Comparison of ENCODE assay signal across 29 cellular contexts in the genomic region with DNA sequence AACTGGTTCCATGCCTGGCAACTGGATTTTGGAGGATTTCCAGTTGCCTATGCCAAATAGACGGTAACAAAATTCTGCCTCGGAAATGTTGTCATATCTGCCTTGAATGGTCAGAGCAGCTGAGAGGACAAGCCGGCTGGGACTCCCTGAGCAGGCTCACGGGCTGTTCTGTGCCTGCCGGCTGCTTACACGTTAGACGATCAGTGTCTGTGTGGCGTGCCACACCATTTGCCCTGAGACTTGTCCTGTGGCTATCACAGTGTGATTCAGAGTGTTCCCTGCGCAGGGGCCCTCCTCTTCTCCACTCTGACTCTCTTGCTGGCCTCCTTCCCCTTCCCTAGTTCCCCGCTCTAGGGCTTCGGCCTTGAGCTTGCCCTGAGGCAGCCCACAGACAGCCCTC. TPM values are rescaled to one million over a fixed set of nuclear protein-coding genes. Genes with fewer than 3 reads are reported as not detected.
"Had no signal": no experiment of that assay in that cellular context is flagged by ENCODE, and none has a peak within 500 bp of the region (broad histone marks: within the 10 kb centered on the region; RNA-seq: fewer than 3 reads in every experiment).

No MANE protein-coding gene starts in this region.

- ATAC-seq: HepG2, Panc1, PC-3 had no signal

- DNase-seq: IMR-90; Karpas-422; KG1; MV-4-11; NCI-H1048; NCI-H1105; NCI-H1417 treated with DMSO at 0.1 percent for 48 hours; NCI-H146; NCI-H1694 treated with DMSO at 0.1 percent for 48 hours; NCI-H1930; NCI-H2081; NCI-H2107; NCI-H2227 treated with DMSO at 0.1 percent for 48 hours; NCI-H524; NCI-H526 treated with DMSO at 0.1 percent for 48 hours; NCI-H748 treated with DMSO at 0.1 percent for 48 hours; NK-92 treated with Interleukin-12 subunit alpha and Interleukin-12 subunit beta, amount 100 ng/mL, for 24 hours; PC-3; SHP77; SK-N-SH; SW 1271 had no signal

- H3K27ac ChIP-seq: RWPE1 had no signal

- H3K9me3 ChIP-seq: SK-N-SH had no signal

RNA-seq across cellular contexts. Expression of a gene that starts 42.4 kb away (rescaled TPM):
- total RNA-seq: HepG2, HT1080, IMR-90, M059J, NCI-H460, OCI-LY7, SK-MEL-5 had no signal
